Comparison of ENCODE assay signal across 9 cellular contexts in genomic region chr19:35746556-35746955, GRCh38. TPM values are rescaled to one million over a fixed set of nuclear protein-coding genes. Genes with fewer than 3 reads are reported as not detected.
DNase-seq lines count a peak whose midpoint lies in the region; ATAC-seq and TF ChIP-seq lines count a peak whose summit lies in the region.
"Had no signal": no experiment of that assay in that cellular context is flagged by ENCODE, and none has a peak within 500 bp of the region (broad histone marks: within the 10 kb centered on the region; RNA-seq: fewer than 3 reads in every experiment).

No MANE protein-coding gene starts in this region.

- peak overlapping the region; percentile 90 to 100 (median 98) for H3K4me3 Mint-ChIP-seq in CD8-positive, alpha-beta memory T cell

- no peaks in the 10 kb centered on the region for H4K20me1 ChIP-seq in MM.1S (ENCODE audit: insufficient read depth, low read length)

- H3K9me2 ChIP-seq in MM.1S (replicated peaks; ENCODE audit: insufficient read depth, low read length), result no peaks in the 10 kb centered on the region

- no peak for DNase-seq in CD8-positive, alpha-beta memory T cell
- no peak for DNase-seq in MM.1S
- no peak for DNase-seq in dorsolateral prefrontal cortex
- DNase-seq in medulla oblongata (ENCODE audit: extremely low spot score), result no peak
- no peak for DNase-seq in RPMI8226
- no peak for DNase-seq in NCI-H1105 (lab: John Stamatoyannopoulos, UW)
- DNase-seq: SHP77 treated with DMSO at 0.1 percent for 48 hours had no signal

- H2AFZ ChIP-seq in MM.1S (ENCODE audit: low read length) (no peak overlapping the region), neuron (ENCODE audit: low read depth, low read length) (no peak overlapping the region)

- TF ChIP-seq CTCF in MM.1S (IDR thresholded peaks at IDR 0.05; ENCODE audit: low read length), result no peak
- TF ChIP-seq CTCF in dorsolateral prefrontal cortex (IDR thresholded peaks at IDR 0.05 in 54 of 56, conservative IDR thresholded peaks at IDR 0.05 in 2 of 56; ENCODE audit: low read depth in 1 of 56, partially characterized antibody in 56 of 56), result no peak

- H3K4me1 Mint-ChIP-seq in CD8-positive, alpha-beta memory T cell, result peaks cover 53 to 70% (median 61%) of the 10 kb centered on the region in 3 donors

- peaks cover 15% of the 10 kb centered on the region; the same call in 1 of the 2 replicates for H3F3A ChIP-seq in MM.1S (ENCODE audit: insufficient read depth, low read length)

- H3K9me3 Mint-ChIP-seq in CD8-positive, alpha-beta memory T cell, result no peaks in the 10 kb centered on the region

- H3K36me3 ChIP-seq in CD8-positive, alpha-beta memory T cell (ENCODE audit: insufficient read depth, low read length), result no peaks in the 10 kb centered on the region
- no peaks in the 10 kb centered on the region for H3K36me3 ChIP-seq in MM.1S (replicated peaks; ENCODE audit: insufficient read depth, low read length)
- H3K36me3 ChIP-seq in neuron (ENCODE audit: insufficient read depth, low read length), result peaks cover 4% of the 10 kb centered on the region

- intact Hi-C loops in dorsolateral prefrontal cortex (cut with DNase I), result loop anchor here in 1 of 2 donors (5.0 kb wide), 1 partner anchor 44 kb away; the partner anchor contains the start of gene ZBTB32

- H3K79me2 ChIP-seq in MM.1S (ENCODE audit: low read length), result peaks cover 40% of the 10 kb centered on the region

- no peak overlapping the region for H3K4me3 ChIP-seq in CD8-positive, alpha-beta memory T cell (ENCODE audit: low read length)
- H3K4me3 ChIP-seq in MM.1S (ENCODE audit: low read length), result 0 out of 2 replicates have a peak overlapping the region, but pooled peaks have one; percentile 90
- peak overlapping the region in 36 of 59 donors; percentile 72 to 100 (median 98) for H3K4me3 ChIP-seq in dorsolateral prefrontal cortex
- peak overlapping the region; percentile 87 for H3K4me3 ChIP-seq in neuron (ENCODE audit: low read length)

- peaks cover 0 to 2% of the 10 kb centered on the region in 2 donors for H3K27me3 Mint-ChIP-seq in CD8-positive, alpha-beta memory T cell

- peak overlapping the region; percentile 84; the same call in 1 of the 2 replicates for H3K9ac ChIP-seq in MM.1S (ENCODE audit: low read length)

- H3K36me3 Mint-ChIP-seq in CD8-positive, alpha-beta memory T cell, result peaks cover 0 to 32% (median 0%) of the 10 kb centered on the region in 3 donors

- POLR2A ChIA-PET in CD8-positive, alpha-beta memory T cell (lab: Charles Lee), result no interaction called here

- peak overlapping the region; percentile 100 for H3K27ac ChIP-seq in CD8-positive, alpha-beta memory T cell (ENCODE audit: low read depth, low read length)
- H3K27ac ChIP-seq in MM.1S (ENCODE audit: low read length) (no peak overlapping the region), dorsolateral prefrontal cortex (peak overlapping the region in 2 of 59 donors; percentile 93 to 100)

- no peaks in the 10 kb centered on the region for H3K9me3 ChIP-seq in CD8-positive, alpha-beta memory T cell (ENCODE audit: low read length)
- H3K9me3 ChIP-seq in MM.1S (replicated peaks; ENCODE audit: insufficient read depth, low read length) (no peaks in the 10 kb centered on the region), neuron (ENCODE audit: low read length) (no peaks in the 10 kb centered on the region)

- peak overlapping the region; percentile 86 for H3K4me2 ChIP-seq in MM.1S (ENCODE audit: low read depth, low read length)

- peak overlapping the region in 7 of 8 donors; percentile 24 to 99 (median 96) for H3K27ac Mint-ChIP-seq in CD8-positive, alpha-beta memory T cell

- peaks cover 57% of the 10 kb centered on the region for H3K4me1 ChIP-seq in CD8-positive, alpha-beta memory T cell (ENCODE audit: insufficient read depth, low read length)
- peaks cover 26% of the 10 kb centered on the region for H3K4me1 ChIP-seq in MM.1S (ENCODE audit: low read length)
- H3K4me1 ChIP-seq in neuron (ENCODE audit: insufficient read depth, low read length), result peaks cover 25% of the 10 kb centered on the region

- no peaks in the 10 kb centered on the region for H3K27me3 ChIP-seq in CD8-positive, alpha-beta memory T cell (ENCODE audit: insufficient read depth, low read length, poor library complexity, severe bottlenecking)
- no peaks in the 10 kb centered on the region for H3K27me3 ChIP-seq in MM.1S (replicated peaks; ENCODE audit: insufficient read depth, low read length)
- no peaks in the 10 kb centered on the region for H3K27me3 ChIP-seq in dorsolateral prefrontal cortex
- H3K27me3 ChIP-seq in neuron (ENCODE audit: insufficient read depth, low read length), result no peaks in the 10 kb centered on the region

- no peak for ATAC-seq in GM18519 (IDR thresholded peaks at IDR 0.05; ENCODE audit: low FRiP score, unreplicated experiment)

- CTCF ChIA-PET in CD8-positive, alpha-beta memory T cell (lab: Charles Lee), result no interaction called here

RNA-seq across cellular contexts. Expression of gene PSENEN, which starts 1.1 kb away (rescaled TPM):
- 10 to 100 TPM; 50.8 to 57.8 TPM for total RNA-seq in CD8-positive, alpha-beta memory T cell
- polyA plus RNA-seq in CD8-positive, alpha-beta memory T cell, result 101 TPM
- total RNA-seq in dorsolateral prefrontal cortex, result 10 to 100 TPM; 31.7 to 63.6 (median 46.4) TPM

RNA-seq across cellular contexts. Expression of gene U2AF1L4, which starts 1.3 kb away (rescaled TPM):
- total RNA-seq in CD8-positive, alpha-beta memory T cell, result 10 to 100 TPM; 29.0 to 32.2 TPM
- 37.5 TPM for polyA plus RNA-seq in CD8-positive, alpha-beta memory T cell
- 10 to 100 TPM in 119 of 120 experiments, 1 to 10 TPM in 1; 9.6 to 45.3 (median 29.3) TPM for total RNA-seq in dorsolateral prefrontal cortex

RNA-seq across cellular contexts. Expression of gene LIN37, which starts 1.8 kb away (rescaled TPM):
- total RNA-seq in CD8-positive, alpha-beta memory T cell, result 10 to 100 TPM in 1 of 2 experiments, 1 to 10 TPM in 1; 8.8 to 10.5 TPM
- polyA plus RNA-seq in CD8-positive, alpha-beta memory T cell, result 12.7 TPM
- total RNA-seq in dorsolateral prefrontal cortex, result 10 to 100 TPM; 10.0 to 30.5 (median 18.1) TPM

RNA-seq across cellular contexts. Expression of gene IGFLR1, which starts 4.3 kb away (rescaled TPM):
- 100 to 1,000 TPM; 108 to 110 TPM for total RNA-seq in CD8-positive, alpha-beta memory T cell
- polyA plus RNA-seq in CD8-positive, alpha-beta memory T cell, result 96.7 TPM
- 10 to 100 TPM in 17 of 120 experiments, 1 to 10 TPM in 103; 1.6 to 16.9 (median 5.9) TPM for total RNA-seq in dorsolateral prefrontal cortex

RNA-seq across cellular contexts. Expression of gene HSPB6, which starts 10.3 kb away (rescaled TPM):
- not detected for total RNA-seq in CD8-positive, alpha-beta memory T cell
- not detected for polyA plus RNA-seq in CD8-positive, alpha-beta memory T cell
- 10 to 100 TPM in 110 of 120 experiments, 1 to 10 TPM in 10; 5.5 to 36.0 (median 16.9) TPM for total RNA-seq in dorsolateral prefrontal cortex
